ENCODE assay signal across 9 cellular contexts in the genomic region with DNA sequence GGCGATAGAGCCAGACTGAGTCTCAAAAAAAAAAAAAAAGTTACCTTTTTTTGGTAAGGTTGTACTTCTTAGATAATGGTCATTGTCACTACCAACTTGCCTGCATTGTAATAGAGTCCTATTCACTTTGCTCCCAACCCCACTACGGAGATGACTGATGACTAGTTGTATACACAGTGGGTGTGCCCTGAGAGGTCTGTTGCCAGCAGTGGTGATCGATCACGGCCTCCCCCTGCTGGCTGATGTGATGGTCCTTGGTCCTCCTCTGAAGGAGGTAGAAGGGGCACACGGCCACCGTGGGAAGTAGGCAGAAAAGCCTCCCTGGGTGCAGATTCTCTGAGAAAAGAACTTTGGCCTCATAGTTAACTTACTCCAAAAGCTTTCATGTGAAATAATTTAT. TPM values are rescaled to one million over a fixed set of nuclear protein-coding genes. Genes with fewer than 3 reads are reported as not detected.
A peak's percentile ranks its signal among the peaks of the same experiment; 100 is the strongest.
DNase-seq lines count a peak whose midpoint lies in the region; FAIRE-seq and TF ChIP-seq lines count a peak whose summit lies in the region.
"Had no signal": no experiment of that assay in that cellular context is flagged by ENCODE, and none has a peak within 500 bp of the region (broad histone marks: within the 10 kb centered on the region; RNA-seq: fewer than 3 reads in every experiment).

No MANE protein-coding gene starts in this region.

- intact Hi-C loops in activated CD4-positive, alpha-beta memory T cell treated with anti-CD3 and anti-CD28 coated beads for 36 hours (cut with micrococcal nuclease) = loop anchor here (1.0 kb wide), 1 partner anchor 89 kb away; no protein-coding TSS in a partner anchor

- CTCF ChIA-PET in activated CD4-positive, alpha-beta memory T cell treated with anti-CD3 and anti-CD28 coated beads for 36 hours (lab: Charles Lee) = interaction anchor here (0.6 to 6.6 kb wide), 4 partner anchors 90 to 505 kb away, joined by 3 to 43 read pairs (median 4); no protein-coding TSS in a partner anchor

- no peaks in the 10 kb centered on the region for H3K36me3 ChIP-seq in BE2C

- no peak overlapping the region for H3K4me3 Mint-ChIP-seq in activated CD4-positive, alpha-beta memory T cell treated with anti-CD3 and anti-CD28 coated beads for 36 hours

- POLR2A ChIA-PET in activated CD4-positive, alpha-beta memory T cell treated with anti-CD3 and anti-CD28 coated beads for 36 hours (lab: Charles Lee) = no interaction called here

- H3K4me3 ChIP-seq in BE2C (ENCODE audit: low read depth, low read length) = no peak overlapping the region
- no peak overlapping the region for H3K4me3 ChIP-seq in fibroblast of the aortic adventitia (ENCODE audit: low read depth, low read length)

- peaks cover 12% of the 10 kb centered on the region for H3K27me3 Mint-ChIP-seq in activated CD4-positive, alpha-beta memory T cell treated with anti-CD3 and anti-CD28 coated beads for 36 hours

- H3K36me3 Mint-ChIP-seq in activated CD4-positive, alpha-beta memory T cell treated with anti-CD3 and anti-CD28 coated beads for 36 hours = no peaks in the 10 kb centered on the region

- H3K27ac Mint-ChIP-seq in activated CD4-positive, alpha-beta memory T cell treated with anti-CD3 and anti-CD28 coated beads for 36 hours = no peak overlapping the region

- peak; percentile 57 for DNase-seq in BE2C
- DNase-seq in GM19239 (ENCODE audit: insufficient read length, low spot score) = peak; percentile 58
- DNase-seq in M059J (ENCODE audit: low read depth) = peak; percentile 61
- DNase-seq in activated CD4-positive, alpha-beta memory T cell treated with anti-CD3 and anti-CD28 coated beads for 36 hours = peak; percentile 76
- DNase-seq in fibroblast of the aortic adventitia (ENCODE audit: low read depth) = peak; percentile 56
- DNase-seq in stimulated activated CD4-positive, alpha-beta T cell treated with anti-CD3 and anti-CD28 coated beads, TNF-alpha, amount 100 ng/mL, for 24 hours (ENCODE audit: low read depth in 3 of 3) = peak in 2 of 3 experiments; percentile 3 to 53
- no peak for DNase-seq in anterior cingulate cortex (lab: John Stamatoyannopoulos, UW)
- DNase-seq in pons (ENCODE audit: low spot score) = no peak

- no peaks in the 10 kb centered on the region for H3K9me3 Mint-ChIP-seq in activated CD4-positive, alpha-beta memory T cell treated with anti-CD3 and anti-CD28 coated beads for 36 hours

- no peaks in the 10 kb centered on the region for H3K4me1 Mint-ChIP-seq in activated CD4-positive, alpha-beta memory T cell treated with anti-CD3 and anti-CD28 coated beads for 36 hours (ENCODE audit: low read depth)

- no peaks in the 10 kb centered on the region for H3K4me1 ChIP-seq in BE2C

- peak; percentile 58 for TF ChIP-seq CTCF in BE2C (IDR thresholded peaks at IDR 0.05; ENCODE audit: low read depth, low read length)
- peak; percentile 53 for TF ChIP-seq CTCF in fibroblast of the aortic adventitia (IDR thresholded peaks at IDR 0.05; ENCODE audit: insufficient read depth, low read length)

- peak; percentile 82 for FAIRE-seq in GM19239 (lab: Jason Lieb, UNC)
- FAIRE-seq: islet of Langerhans had no signal

- peaks cover 26% of the 10 kb centered on the region for H3K27me3 ChIP-seq in BE2C

- H3K9me3 ChIP-seq in BE2C = no peaks in the 10 kb centered on the region

RNA-seq across cellular contexts. Expression of gene GCNT3, which starts 10.7 kb away (rescaled TPM):
- polyA plus RNA-seq in BE2C (2012; ENCODE audit: insufficient read depth, insufficient read length, low read depth) = 1.2 TPM
- 1.1 and 1.6 TPM in 2 replicates for total RNA-seq in M059J (2014; rRNA removed; shearing (Covaris generic))
- not detected for total RNA-seq in activated CD4-positive, alpha-beta memory T cell treated with anti-CD3 and anti-CD28 coated beads for 36 hours
- total RNA-seq in fibroblast of the aortic adventitia (ENCODE audit: low replicate concordance) = 0.27 and 0.65 TPM in 2 replicates

RNA-seq across cellular contexts. Expression of gene GTF2A2, which starts 35.0 kb away (rescaled TPM):
- 92.7 TPM for polyA plus RNA-seq in BE2C (2012; ENCODE audit: insufficient read depth, insufficient read length, low read depth)
- total RNA-seq in M059J (2014; rRNA removed; shearing (Covaris generic)) = 80.8 and 93.3 TPM in 2 replicates
- 100 to 1,000 TPM; 165 to 167 TPM for total RNA-seq in activated CD4-positive, alpha-beta memory T cell treated with anti-CD3 and anti-CD28 coated beads for 36 hours
- 16.4 and 38.5 TPM in 2 replicates for total RNA-seq in fibroblast of the aortic adventitia (ENCODE audit: low replicate concordance)

Comparison
In these comparisons a context has a peak if more than half of its experiments do, and no peak if none do; other contexts are left out.
1. DNase-seq: peak in BE2C (single experiment), GM19239 (single experiment), M059J (single experiment), activated CD4-positive, alpha-beta memory T cell treated with anti-CD3 and anti-CD28 coated beads for 36 hours (single experiment), fibroblast of the aortic adventitia (single experiment) and stimulated activated CD4-positive, alpha-beta T cell treated with anti-CD3 and anti-CD28 coated beads, TNF-alpha, amount 100 ng/mL, for 24 hours (2 of 3); none in anterior cingulate cortex (0 of 58) and pons (single experiment).